In the genomic region with DNA sequence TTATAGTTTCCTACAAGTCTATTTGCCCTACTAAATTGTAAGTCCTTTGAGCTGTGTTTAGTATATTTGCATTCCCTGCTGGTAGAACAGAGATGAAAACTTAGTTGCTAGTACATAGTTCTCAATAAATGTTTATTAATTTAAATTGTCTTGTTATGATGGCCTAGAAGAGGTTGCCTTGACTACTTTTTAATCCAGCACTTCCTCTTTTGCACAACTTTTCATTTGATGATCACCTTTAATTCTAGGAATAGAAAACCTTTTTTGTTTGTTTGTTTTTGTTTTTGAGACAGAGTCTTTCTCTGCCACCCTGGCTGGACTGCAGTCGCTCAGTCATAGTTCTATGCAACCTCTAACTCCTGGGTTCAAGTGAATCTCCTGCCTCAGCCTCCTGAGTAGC, we compare ENCODE assay signal across 10 cellular contexts.
"Had no signal": no experiment of that assay in that cellular context is flagged by ENCODE, and none has a peak within 500 bp of the region (broad histone marks: within the 10 kb centered on the region; RNA-seq: fewer than 3 reads in every experiment).

No MANE protein-coding gene starts in this region.

- FAIRE-seq: HepG2 had no signal

- ATAC-seq: HCT116, HepG2 had no signal

- H3K27me3 Mint-ChIP-seq: IgD-negative memory B cell had no signal

- H2AFZ ChIP-seq: GM23248 had no signal

- H3K4me3 Mint-ChIP-seq: HFFc6, IgD-negative memory B cell had no signal

- H3K4me1 ChIP-seq: HAP-1 had no signal

- H3K27ac ChIP-seq: GM23248, HL-60 had no signal

- H3K9me3 ChIP-seq: HAP-1 had no signal

- H3K9ac ChIP-seq: GM23248 had no signal

- DNase-seq: GM23248, GOT3, H7, HFFc6, KG1 had no signal

- H3K4me3 ChIP-seq: GM23248, HAP-1 had no signal

- H3K9me3 Mint-ChIP-seq: HFFc6, IgD-negative memory B cell had no signal

- H3K36me3 ChIP-seq: HAP-1 had no signal

- H3K27ac Mint-ChIP-seq: HFFc6, IgD-negative memory B cell had no signal
